In genomic region chr21:44352253-44352860, GRCh38 we compare ENCODE assay signal across 15 cellular contexts. TPM values are rescaled to one million over a fixed set of nuclear protein-coding genes. Genes with fewer than 3 reads are reported as not detected.
DNase-seq lines count a peak whose midpoint lies in the region; ATAC-seq and TF ChIP-seq lines count a peak whose summit lies in the region.
"Had no signal": no experiment of that assay in that cellular context is flagged by ENCODE, and none has a peak within 500 bp of the region (broad histone marks: within the 10 kb centered on the region; RNA-seq: fewer than 3 reads in every experiment).

No MANE protein-coding gene starts in this region.

- peaks cover 51% of the 10 kb centered on the region for H3K27me3 ChIP-seq in lower lobe of right lung (ENCODE audit: low read depth)

- H3K27ac ChIP-seq in lower lobe of right lung: peak overlapping the region; percentile 75
- H3K27ac ChIP-seq in substantia nigra (ENCODE audit: low read depth, low read length, poor library complexity, severe bottlenecking): peak overlapping the region; percentile 58
- H3K27ac ChIP-seq: PC-9, prostate gland had no signal

- H3K9me3 ChIP-seq in lower lobe of right lung: no peaks in the 10 kb centered on the region
- H3K9me3 ChIP-seq: prostate gland had no signal

- no peaks in the 10 kb centered on the region for H3K36me3 ChIP-seq in lower lobe of right lung
- H3K36me3 ChIP-seq: prostate gland had no signal

- no peak overlapping the region for H3K4me3 ChIP-seq in lower lobe of right lung
- H3K4me3 ChIP-seq: PC-9, prostate gland had no signal

- H3K4me3 Mint-ChIP-seq in activated naive CD8-positive, alpha-beta T cell: peak overlapping the region; percentile 77
- H3K4me3 Mint-ChIP-seq in activated naive CD8-positive, alpha-beta T cell treated with anti-CD3 and anti-CD28 coated beads, Interleukin-2, amount 50 U/mL, for 24 hours: no peak overlapping the region
- H3K4me3 Mint-ChIP-seq in activated CD4-positive, alpha-beta memory T cell treated with anti-CD3 and anti-CD28 coated beads for 36 hours: no peak overlapping the region

- no peaks in the 10 kb centered on the region for H3K27me3 Mint-ChIP-seq in activated naive CD8-positive, alpha-beta T cell
- H3K27me3 Mint-ChIP-seq in activated naive CD8-positive, alpha-beta T cell treated with anti-CD3 and anti-CD28 coated beads, Interleukin-2, amount 50 U/mL, for 24 hours: peaks cover 12% of the 10 kb centered on the region
- peaks cover 10% of the 10 kb centered on the region for H3K27me3 Mint-ChIP-seq in activated CD4-positive, alpha-beta memory T cell treated with anti-CD3 and anti-CD28 coated beads for 36 hours

- intact Hi-C loops in activated CD4-positive, alpha-beta memory T cell treated with anti-CD3 and anti-CD28 coated beads for 36 hours (cut with micrococcal nuclease): no loop called here
- intact Hi-C loops in lower lobe of right lung (cut with DNase I): no loop called here

- no peak for DNase-seq in activated naive CD8-positive, alpha-beta T cell treated with anti-CD3 and anti-CD28 coated beads, Interleukin-2, amount 50 U/mL, for 24 hours
- DNase-seq in activated CD4-positive, alpha-beta memory T cell treated with anti-CD3 and anti-CD28 coated beads for 36 hours: peak; percentile 34
- DNase-seq in lower lobe of right lung (no peak), substantia nigra (lab: John Stamatoyannopoulos, UW) (no peak), AML-193 (lab: John Stamatoyannopoulos, UW) (no peak)
- DNase-seq: IMR-90; NCI-H1417 treated with DMSO at 0.1 percent for 48 hours; NCI-H345; PC-9; stimulated activated CD4-positive, alpha-beta T cell treated with anti-CD3 and anti-CD28 coated beads, Interleukin-1b, Interleukin-23, amount 100 ng/mL, for 48 hours; stimulated activated CD8-positive, alpha-beta memory T cell treated with anti-CD3 and anti-CD28 coated beads, Interleukin-4, amount 100 ng/mL, for 48 hours had no signal

- H3K27ac Mint-ChIP-seq in activated naive CD8-positive, alpha-beta T cell: no peak overlapping the region
- H3K27ac Mint-ChIP-seq in activated naive CD8-positive, alpha-beta T cell treated with anti-CD3 and anti-CD28 coated beads, Interleukin-2, amount 50 U/mL, for 24 hours: no peak overlapping the region
- H3K27ac Mint-ChIP-seq in activated CD4-positive, alpha-beta memory T cell treated with anti-CD3 and anti-CD28 coated beads for 36 hours: no peak overlapping the region

- TF ChIP-seq CTCF in lower lobe of right lung (IDR thresholded peaks at IDR 0.05): no peak

- H3K36me3 Mint-ChIP-seq in activated naive CD8-positive, alpha-beta T cell: peaks cover 3% of the 10 kb centered on the region
- H3K36me3 Mint-ChIP-seq in activated naive CD8-positive, alpha-beta T cell treated with anti-CD3 and anti-CD28 coated beads, Interleukin-2, amount 50 U/mL, for 24 hours (ENCODE audit: low read depth): no peaks in the 10 kb centered on the region
- H3K36me3 Mint-ChIP-seq in activated CD4-positive, alpha-beta memory T cell treated with anti-CD3 and anti-CD28 coated beads for 36 hours: no peaks in the 10 kb centered on the region

- peaks cover 22% of the 10 kb centered on the region for H3K4me1 ChIP-seq in lower lobe of right lung

- H3K4me1 Mint-ChIP-seq in activated naive CD8-positive, alpha-beta T cell (ENCODE audit: low read depth): peaks cover 51% of the 10 kb centered on the region
- peaks cover 46% of the 10 kb centered on the region for H3K4me1 Mint-ChIP-seq in activated naive CD8-positive, alpha-beta T cell treated with anti-CD3 and anti-CD28 coated beads, Interleukin-2, amount 50 U/mL, for 24 hours
- H3K4me1 Mint-ChIP-seq in activated CD4-positive, alpha-beta memory T cell treated with anti-CD3 and anti-CD28 coated beads for 36 hours (ENCODE audit: low read depth): peaks cover 38% of the 10 kb centered on the region

- CTCF ChIA-PET in activated CD4-positive, alpha-beta memory T cell treated with anti-CD3 and anti-CD28 coated beads for 36 hours (lab: Charles Lee): no interaction called here

- POLR2A ChIA-PET in activated CD4-positive, alpha-beta memory T cell treated with anti-CD3 and anti-CD28 coated beads for 36 hours (lab: Charles Lee): interaction anchor here (0.6 kb wide), 1 partner anchor 44 kb away, joined by 8 read pairs; no protein-coding TSS in a partner anchor

- no peaks in the 10 kb centered on the region for H3K9me3 Mint-ChIP-seq in activated naive CD8-positive, alpha-beta T cell (ENCODE audit: low read depth)
- H3K9me3 Mint-ChIP-seq in activated naive CD8-positive, alpha-beta T cell treated with anti-CD3 and anti-CD28 coated beads, Interleukin-2, amount 50 U/mL, for 24 hours: no peaks in the 10 kb centered on the region
- H3K9me3 Mint-ChIP-seq in activated CD4-positive, alpha-beta memory T cell treated with anti-CD3 and anti-CD28 coated beads for 36 hours: no peaks in the 10 kb centered on the region

- ATAC-seq in activated naive CD8-positive, alpha-beta T cell treated with anti-CD3 and anti-CD28 coated beads, Interleukin-2, amount 50 U/mL, for 24 hours: no peak
- no peak for ATAC-seq in lower lobe of right lung
- ATAC-seq in GM21529 (IDR thresholded peaks at IDR 0.05; ENCODE audit: unreplicated experiment): no peak
- no peak for ATAC-seq in GM18519 (IDR thresholded peaks at IDR 0.05; ENCODE audit: low FRiP score, unreplicated experiment)

RNA-seq across cellular contexts. Expression of gene TRPM2, which starts 1.1 kb away (rescaled TPM):
- total RNA-seq in activated CD4-positive, alpha-beta memory T cell treated with anti-CD3 and anti-CD28 coated beads for 36 hours: 1 to 10 TPM; 1.6 to 1.9 TPM
- 17.9 TPM for total RNA-seq in lower lobe of right lung
- total RNA-seq: IMR-90, PC-9 had no signal

RNA-seq across cellular contexts. Expression of gene CFAP410, which starts 13.2 kb away (rescaled TPM):
- 10 to 100 TPM; 11.1 to 11.7 TPM for total RNA-seq in activated CD4-positive, alpha-beta memory T cell treated with anti-CD3 and anti-CD28 coated beads for 36 hours
- 20.3 TPM for total RNA-seq in lower lobe of right lung

RNA-seq across cellular contexts. Expression of gene PFKL, which starts 52.5 kb away (rescaled TPM):
- 100 to 1,000 TPM; 197 to 210 TPM for total RNA-seq in activated CD4-positive, alpha-beta memory T cell treated with anti-CD3 and anti-CD28 coated beads for 36 hours
- 106 TPM for total RNA-seq in lower lobe of right lung
